In genomic region chr5:28517691-28518090, GRCh38 we compare ENCODE assay signal across 24 cellular contexts.
A peak's percentile ranks its signal among the peaks of the same experiment; 100 is the strongest.
DNase-seq lines count a peak whose midpoint lies in the region; FAIRE-seq and TF ChIP-seq lines count a peak whose summit lies in the region.
"Had no signal": no experiment of that assay in that cellular context is flagged by ENCODE, and none has a peak within 500 bp of the region (broad histone marks: within the 10 kb centered on the region; RNA-seq: fewer than 3 reads in every experiment).

No MANE protein-coding gene starts in this region.

- dilution Hi-C loops in mammary epithelial cell (cut with HindIII; ENCODE audit: low sequenced_read_pairs) = no loop called here

- no peak overlapping the region for H3K4me3 Mint-ChIP-seq in MCF 10A (ENCODE audit: unreplicated experiment)
- H3K4me3 Mint-ChIP-seq: CD8-positive, alpha-beta memory T cell had no signal

- in situ Hi-C loops in mammary epithelial cell (cut with MboI; ENCODE audit: low sequenced_read_pairs in 2 of 2) = no loop called here

- no peak overlapping the region for H3K9ac ChIP-seq in mammary epithelial cell (ENCODE audit: insufficient read depth, low read length)
- H3K9ac ChIP-seq: BLaER1 treated with 17β-estradiol and CSF1 and Interleukin-3, amounts not matched to agents 10 nM and 100 nM; SK-N-SH had no signal

- 73% methylated on average over 2 of the region's 2 CpGs for WGBS in mammary epithelial cell (ENCODE audit: low coverage, missing lambda C conversion rate)

- no TSS peak for BruUV-seq in mammary epithelial cell (replicated peaks; lab: Mats Ljungman, UMichigan)
- no TSS peak for BruUV-seq in MCF 10A (replicated peaks; lab: Mats Ljungman, UMichigan)

- intact Hi-C loops in mammary epithelial cell (cut with micrococcal nuclease) = no loop called here
- intact Hi-C loops in MCF 10A (cut with micrococcal nuclease) = no loop called here

- H3K4me1 ChIP-seq in mammary epithelial cell (ENCODE audit: insufficient read depth, low read length) = no peaks in the 10 kb centered on the region

- peaks cover 3% of the 10 kb centered on the region for H3K9me3 ChIP-seq in mammary epithelial cell (replicated peaks; ENCODE audit: insufficient read depth, low read length)
- H3K9me3 ChIP-seq: SK-N-SH had no signal

- FAIRE-seq in bronchial epithelial cell (lab: Jason Lieb, UNC) = no peak
- FAIRE-seq: G401.6, GM18507, K562 had no signal

- H2AFZ ChIP-seq in mammary epithelial cell (ENCODE audit: low read depth, low read length) = no peak overlapping the region

- POLR2A ChIA-PET in MCF 10A (lab: Yijun Ruan, JAX) = no interaction called here

- no peaks in the 10 kb centered on the region for H3K79me2 ChIP-seq in mammary epithelial cell (ENCODE audit: insufficient read depth, low read length)

- H3K36me3 ChIP-seq in mammary epithelial cell (ENCODE audit: insufficient read depth, low read length) = no peaks in the 10 kb centered on the region
- no peaks in the 10 kb centered on the region for H3K36me3 ChIP-seq in bronchial epithelial cell (ENCODE audit: control insufficient read depth, insufficient read depth, low read length)
- H3K36me3 ChIP-seq: BLaER1 treated with 17β-estradiol and CSF1 and Interleukin-3, amounts not matched to agents 10 nM and 100 nM had no signal

- no peak overlapping the region for H3K27ac Mint-ChIP-seq in MCF 10A (ENCODE audit: low read depth, unreplicated experiment)
- H3K27ac Mint-ChIP-seq: CD8-positive, alpha-beta memory T cell had no signal

- H3K4me3 ChIP-seq in mammary epithelial cell (replicated peaks in 1 of 3; ENCODE audit: insufficient read depth in 1 of 3, low read depth in 2 of 3, low read length in 3 of 3) = no peak overlapping the region
- no peak overlapping the region for H3K4me3 ChIP-seq in bronchial epithelial cell (ENCODE audit: low read depth, low read length)
- H3K4me3 ChIP-seq: BLaER1 treated with 17β-estradiol and CSF1 and Interleukin-3, amounts not matched to agents 10 nM and 100 nM; K562 had no signal

- H4K20me1 ChIP-seq in mammary epithelial cell (ENCODE audit: insufficient read depth, low read length) = no peaks in the 10 kb centered on the region
- H4K20me1 ChIP-seq: BLaER1 treated with 17β-estradiol and CSF1 and Interleukin-3, amounts not matched to agents 10 nM and 100 nM had no signal

- H3K9me3 Mint-ChIP-seq in MCF 10A (ENCODE audit: unreplicated experiment) = no peaks in the 10 kb centered on the region

- CTCF ChIA-PET in mammary epithelial cell (lab: Charles Lee; ENCODE audit: low non-redundant PET) (no interaction called here), MCF 10A (lab: Yijun Ruan, JAX) (no interaction called here)

- TF ChIP-seq CTCF in mammary epithelial cell (conservative IDR thresholded peaks at IDR 0.05 in 1 of 2, IDR thresholded peaks at IDR 0.05 in 1 of 2; ENCODE audit: extremely low read depth in 1 of 2, insufficient read depth in 1 of 2, low read depth in 1 of 2, low read length in 2 of 2) (no peak), MCF 10A (IDR thresholded peaks at IDR 0.05; ENCODE audit: unreplicated experiment) (no peak), bronchial epithelial cell (IDR thresholded peaks at IDR 0.05; ENCODE audit: insufficient read depth, low read length, severe bottlenecking) (no peak)

- no peak overlapping the region for H3K4me2 ChIP-seq in mammary epithelial cell (ENCODE audit: insufficient read depth, low read depth, low read length)
- H3K4me2 ChIP-seq: BLaER1 treated with 17β-estradiol and CSF1 and Interleukin-3, amounts not matched to agents 10 nM and 100 nM; SK-N-SH had no signal

- DNase-seq in mammary epithelial cell (peak; percentile 46), MCF 10A (ENCODE audit: unreplicated experiment) (no peak), bronchial epithelial cell (ENCODE audit: low read depth) (peak; percentile 10), iris pigment epithelial cell (ENCODE audit: low read depth) (peak; percentile 6), renal cortical epithelial cell (ENCODE audit: low read depth) (peak; percentile 39), GM03348 (ENCODE audit: low spot score) (no peak), NCI-H2171 treated with DMSO at 0.1 percent for 48 hours (lab: John Stamatoyannopoulos, UW) (no peak), HuH-7 (ENCODE audit: low spot score) (no peak)
- DNase-seq: Calu3; CD8-positive, alpha-beta memory T cell; DMS153; GOT3; NCI-H1092 treated with DMSO at 0.1 percent for 48 hours; NCI-H146; NCI-H2029; NCI-H446; NCI-H526; SHP77; SK-N-SH had no signal

- no peaks in the 10 kb centered on the region for H3K27me3 ChIP-seq in mammary epithelial cell (ENCODE audit: insufficient read depth, low read length)
- H3K27me3 ChIP-seq in bronchial epithelial cell (ENCODE audit: control insufficient read depth, insufficient read depth, low read length) = no peaks in the 10 kb centered on the region
- H3K27me3 ChIP-seq: BLaER1 treated with 17β-estradiol and CSF1 and Interleukin-3, amounts not matched to agents 10 nM and 100 nM had no signal

- no peak overlapping the region for H3K27ac ChIP-seq in mammary epithelial cell (ENCODE audit: insufficient read depth, low read depth, low read length)
- H3K27ac ChIP-seq: 22Rv1; BLaER1 treated with 17β-estradiol and CSF1 and Interleukin-3, amounts not matched to agents 10 nM and 100 nM had no signal

- H3K4me1 Mint-ChIP-seq in MCF 10A (ENCODE audit: insufficient read depth, unreplicated experiment) = no peaks in the 10 kb centered on the region
- H3K4me1 Mint-ChIP-seq: CD8-positive, alpha-beta memory T cell had no signal

- H3K36me3 Mint-ChIP-seq in MCF 10A (ENCODE audit: insufficient read depth, unreplicated experiment) = no peaks in the 10 kb centered on the region
- H3K36me3 Mint-ChIP-seq: CD8-positive, alpha-beta memory T cell had no signal

- H3K27me3 Mint-ChIP-seq in MCF 10A (ENCODE audit: insufficient read depth, unreplicated experiment) = no peaks in the 10 kb centered on the region
- H3K27me3 Mint-ChIP-seq: CD8-positive, alpha-beta memory T cell had no signal

Comparison
In these comparisons a context has a peak if more than half of its experiments do, and no peak if none do; other contexts are left out.
1. DNase-seq: peak in mammary epithelial cell (single experiment), bronchial epithelial cell (single experiment), iris pigment epithelial cell (single experiment) and renal cortical epithelial cell (single experiment); none in MCF 10A (single experiment), GM03348 (single experiment), NCI-H2171 treated with DMSO at 0.1 percent for 48 hours (single experiment) and HuH-7 (single experiment).